In the genomic region with DNA sequence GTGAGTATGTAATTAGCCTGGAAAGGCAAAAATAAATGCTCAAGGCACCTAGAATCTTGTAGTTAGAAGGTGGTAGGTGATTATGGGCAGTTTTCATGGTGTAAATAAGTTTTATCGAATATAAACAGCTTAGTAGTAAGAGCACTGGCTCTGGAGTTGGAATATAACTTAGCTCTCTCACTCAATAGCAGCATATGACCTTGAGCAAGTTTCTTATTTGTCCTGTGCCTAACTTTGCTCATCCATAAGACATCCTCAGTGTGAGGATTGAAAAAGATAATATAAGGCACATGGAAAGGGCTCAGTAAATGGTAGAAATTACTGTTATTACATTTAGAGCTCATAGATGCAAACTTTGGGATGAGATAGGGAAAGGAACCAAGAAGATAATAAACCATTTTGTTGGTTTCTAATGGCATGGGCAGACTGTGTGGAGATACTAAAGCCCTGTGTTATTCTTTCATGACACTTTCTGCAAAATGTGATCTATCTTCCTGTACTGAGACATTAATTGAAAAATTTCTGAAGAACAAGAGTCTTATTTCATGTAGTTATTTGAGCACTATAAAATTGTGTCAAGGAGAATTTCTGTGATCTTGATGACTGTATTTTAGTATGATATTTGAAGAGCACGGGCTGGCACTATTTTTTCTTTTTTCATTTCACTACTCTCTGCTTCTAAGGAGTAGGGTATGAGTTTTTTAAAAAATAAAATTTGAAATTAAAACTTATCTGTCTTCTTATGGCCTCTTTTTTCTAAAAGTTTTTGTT, we compare ENCODE assay signal across 8 cellular contexts. TPM values are rescaled to one million over a fixed set of nuclear protein-coding genes. Genes with fewer than 3 reads are reported as not detected.
DNase-seq lines count a peak whose midpoint lies in the region; ATAC-seq and TF ChIP-seq lines count a peak whose summit lies in the region.

No MANE protein-coding gene starts in this region.

- TF ChIP-seq POLR2A in Peyer's patch (IDR thresholded peaks at IDR 0.05) (no peak), erythroblast (IDR thresholded peaks at IDR 0.05; ENCODE audit: low read length) (peak; percentile 39)

- DNase-seq in GM12864 (ENCODE audit: low read depth), result no peak
- DNase-seq in Peyer's patch, result no peak
- peak; percentile 22 to 47 for DNase-seq in erythroblast (lab: John Stamatoyannopoulos, UW)
- DNase-seq in retinal pigment epithelial cell (ENCODE audit: low read depth), result no peak
- DNase-seq in SKM-1 treated with dmso at 0.1 percent for 144 hours (lab: John Stamatoyannopoulos, UW; ENCODE audit: unreplicated experiment), result no peak
- DNase-seq in SHP77 (lab: John Stamatoyannopoulos, UW), result no peak

- H3K4me3 ChIP-seq in GM12864 (ENCODE audit: low read depth, low read length) (peak overlapping the region; percentile 43; the same call in 1 of the 2 replicates), Peyer's patch (peak overlapping the region in 3 of 4 donors; percentile 82 to 99 (median 97)), retinal pigment epithelial cell (ENCODE audit: low read length) (peak overlapping the region; percentile 97)

- peak overlapping the region in 1 of 4 donors; percentile 3 for H3K27ac ChIP-seq in Peyer's patch

- ATAC-seq in GM18870 (IDR thresholded peaks at IDR 0.05; ENCODE audit: unreplicated experiment) (no peak), GM19035 (IDR thresholded peaks at IDR 0.05; ENCODE audit: unreplicated experiment) (no peak)

- no peak for TF ChIP-seq CTCF in GM12864 (IDR thresholded peaks at IDR 0.05; ENCODE audit: low read depth, low read length, missing control alignments)
- no peak for TF ChIP-seq CTCF in Peyer's patch (IDR thresholded peaks at IDR 0.05)
- no peak for TF ChIP-seq CTCF in retinal pigment epithelial cell (conservative IDR thresholded peaks at IDR 0.05; ENCODE audit: low read depth, low read length)

- no peaks in the 10 kb centered on the region for H3K27me3 ChIP-seq in Peyer's patch

- H3K4me1 ChIP-seq in Peyer's patch, result peaks cover 0 to 27% (median 0%) of the 10 kb centered on the region in 4 donors

- H3K9me3 ChIP-seq in Peyer's patch, result no peaks in the 10 kb centered on the region

- H3K36me3 ChIP-seq in Peyer's patch, result no peaks in the 10 kb centered on the region

RNA-seq across cellular contexts. Expression of a gene that starts 3.1 kb away (rescaled TPM):
- 10 to 100 TPM; 38.5 to 55.4 (median 52.6) TPM for total RNA-seq in Peyer's patch

RNA-seq across cellular contexts. Expression of a gene that starts 52.1 kb away (rescaled TPM):
- 10 to 100 TPM in 3 of 4 donors, 1 to 10 TPM in 1; 9.5 to 37.1 (median 18.5) TPM for total RNA-seq in Peyer's patch

Comparison
In these comparisons a context has a peak if more than half of its experiments do, and no peak if none do; other contexts are left out.
1. DNase-seq: peak in erythroblast (2 of 2); none in GM12864 (single experiment), Peyer's patch (0 of 3), retinal pigment epithelial cell (single experiment), SKM-1 treated with dmso at 0.1 percent for 144 hours (single experiment) and SHP77 (0 of 2).
2. H3K4me3 ChIP-seq: peak in every context shown above with its lines; median percentile 97 in Peyer's patch; 97 in retinal pigment epithelial cell; 43 in GM12864.